Comparison of ENCODE assay signal across 1 cellular context in the genomic region with DNA sequence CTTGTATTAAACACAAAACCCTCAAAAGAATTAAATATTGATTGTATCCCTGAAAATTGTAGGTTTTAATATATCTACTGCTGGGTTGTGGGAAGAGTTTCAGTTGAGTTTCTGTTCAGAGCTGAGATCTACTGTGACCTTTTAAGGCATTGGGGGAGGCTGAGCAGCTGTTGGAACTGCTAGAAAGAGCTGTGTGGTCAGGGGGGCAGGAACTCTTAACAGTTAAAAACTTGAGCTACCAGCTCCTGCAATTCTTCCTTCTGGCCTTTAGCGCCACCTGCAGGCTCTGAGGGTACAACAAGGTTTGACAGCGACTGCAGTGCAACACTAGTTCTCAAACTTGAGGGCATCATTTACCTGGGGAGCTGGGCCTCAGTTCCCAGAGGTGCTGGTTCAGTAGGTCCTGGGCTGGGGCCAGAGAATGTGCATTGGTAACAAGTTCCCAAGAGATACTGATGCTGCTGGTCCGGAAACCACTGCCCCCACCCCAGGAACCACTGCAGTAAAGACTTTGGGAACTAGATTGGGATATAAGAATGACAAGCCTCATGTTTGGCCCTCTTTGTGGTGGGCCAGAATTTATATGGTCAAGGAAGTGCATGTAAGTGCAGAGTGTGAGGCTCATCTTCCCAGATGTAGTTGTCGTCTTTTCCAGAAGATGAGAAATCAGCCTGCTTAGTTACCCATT.
TF ChIP-seq lines count a peak whose summit lies in the region.

No MANE protein-coding gene starts in this region.

TF ChIP-seq in K562, 482 proteins besides CTCF, POLR2A, EP300 and RAD21 (continued from another document):
- TF ChIP-seq, protein P1, sequence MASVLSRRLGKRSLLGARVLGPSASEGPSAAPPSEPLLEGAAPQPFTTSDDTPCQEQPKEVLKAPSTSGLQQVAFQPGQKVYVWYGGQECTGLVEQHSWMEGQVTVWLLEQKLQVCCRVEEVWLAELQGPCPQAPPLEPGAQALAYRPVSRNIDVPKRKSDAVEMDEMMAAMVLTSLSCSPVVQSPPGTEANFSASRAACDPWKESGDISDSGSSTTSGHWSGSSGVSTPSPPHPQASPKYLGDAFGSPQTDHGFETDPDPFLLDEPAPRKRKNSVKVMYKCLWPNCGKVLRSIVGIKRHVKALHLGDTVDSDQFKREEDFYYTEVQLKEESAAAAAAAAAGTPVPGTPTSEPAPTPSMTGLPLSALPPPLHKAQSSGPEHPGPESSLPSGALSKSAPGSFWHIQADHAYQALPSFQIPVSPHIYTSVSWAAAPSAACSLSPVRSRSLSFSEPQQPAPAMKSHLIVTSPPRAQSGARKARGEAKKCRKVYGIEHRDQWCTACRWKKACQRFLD (CRISPR knock-in tag; IDR thresholded peaks at IDR 0.05) = 0 out of 2 replicates have a peak, but pooled peaks have one; percentile 37
- TF ChIP-seq, protein P2, sequence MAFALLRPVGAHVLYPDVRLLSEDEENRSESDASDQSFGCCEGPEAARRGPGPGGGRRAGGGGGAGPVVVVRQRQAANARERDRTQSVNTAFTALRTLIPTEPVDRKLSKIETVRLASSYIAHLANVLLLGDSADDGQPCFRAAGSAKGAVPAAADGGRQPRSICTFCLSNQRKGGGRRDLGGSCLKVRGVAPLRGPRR (CRISPR knock-in tag; IDR thresholded peaks at IDR 0.05) = no peak
- TF ChIP-seq SRF (CRISPR knock-in tag; IDR thresholded peaks at IDR 0.05) (peak; percentile 75 to 97; a peak in 3 of 4 replicates), STAT5A (IDR thresholded peaks at IDR 0.05; ENCODE audit: borderline replicate concordance, low read length) (no peak), RB1 (IDR thresholded peaks at IDR 0.05; ENCODE audit: low read depth) (peak; percentile 25; the same call in 1 of the 2 replicates), MYC (IDR thresholded peaks at IDR 0.05; ENCODE audit: low read depth, low read length) (0 out of 2 replicates have a peak, but pooled peaks have one; percentile 12), MYC (CRISPR knock-in tag; IDR thresholded peaks at IDR 0.05; ENCODE audit: borderline replicate concordance, low read depth) (no peak), SMC3 (conservative IDR thresholded peaks at IDR 0.05; ENCODE audit: insufficient read depth, low read depth, low read length) (peak; percentile 58), ZFP36 (IDR thresholded peaks at IDR 0.05; ENCODE audit: low read depth, low read length, partially characterized antibody) (peak; percentile 47), MAZ (CRISPR knock-in tag; conservative IDR thresholded peaks at IDR 0.05 in 1 of 2, IDR thresholded peaks at IDR 0.05 in 1 of 2) (peak in 1 of 2 experiments; percentile 38; a peak in 2 of 4 replicates), ZFPM2 (CRISPR knock-in tag; IDR thresholded peaks at IDR 0.05) (no peak), ZFX (CRISPR knock-in tag; IDR thresholded peaks at IDR 0.05) (no peak), ATF7 (IDR thresholded peaks at IDR 0.05) (peak; percentile 34; the same call in 1 of the 2 replicates), RBFOX2 (IDR thresholded peaks at IDR 0.05; ENCODE audit: low read depth, low read length) (0 out of 2 replicates have a peak, but pooled peaks have one; percentile 11), POLR2H (tag; IDR thresholded peaks at IDR 0.05; ENCODE audit: low read depth) (peak; percentile 25; the same call in 1 of the 2 replicates), CBFA2T3 (IDR thresholded peaks at IDR 0.05) (peak; percentile 38; the same call in 1 of the 2 replicates), MYBL2 (IDR thresholded peaks at IDR 0.05; ENCODE audit: low read depth) (peak; percentile 53), MYBL2 (CRISPR knock-in tag; IDR thresholded peaks at IDR 0.05; ENCODE audit: borderline replicate concordance) (no peak), GTF2E2 (tag; IDR thresholded peaks at IDR 0.05) (no peak), TBL1XR1 (IDR thresholded peaks at IDR 0.05; ENCODE audit: low read length in 2 of 2) (peak in 1 of 2 experiments; percentile 41; a peak in 1 of 4 replicates), TAF9B (IDR thresholded peaks at IDR 0.05; ENCODE audit: partially characterized antibody) (peak; percentile 22), BRD4 (IDR thresholded peaks at IDR 0.05) (peak; percentile 25; the same call in 1 of the 2 replicates), KHSRP (IDR thresholded peaks at IDR 0.05) (no peak), CXXC5 (CRISPR knock-in tag; IDR thresholded peaks at IDR 0.05) (no peak)
- TF ChIP-seq, protein P3, sequence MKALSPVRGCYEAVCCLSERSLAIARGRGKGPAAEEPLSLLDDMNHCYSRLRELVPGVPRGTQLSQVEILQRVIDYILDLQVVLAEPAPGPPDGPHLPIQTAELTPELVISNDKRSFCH (CRISPR knock-in tag; IDR thresholded peaks at IDR 0.05) = no peak
- TF ChIP-seq, protein P3 (tag; IDR thresholded peaks at IDR 0.05) = peak; percentile 95
- TF ChIP-seq, protein P4, sequence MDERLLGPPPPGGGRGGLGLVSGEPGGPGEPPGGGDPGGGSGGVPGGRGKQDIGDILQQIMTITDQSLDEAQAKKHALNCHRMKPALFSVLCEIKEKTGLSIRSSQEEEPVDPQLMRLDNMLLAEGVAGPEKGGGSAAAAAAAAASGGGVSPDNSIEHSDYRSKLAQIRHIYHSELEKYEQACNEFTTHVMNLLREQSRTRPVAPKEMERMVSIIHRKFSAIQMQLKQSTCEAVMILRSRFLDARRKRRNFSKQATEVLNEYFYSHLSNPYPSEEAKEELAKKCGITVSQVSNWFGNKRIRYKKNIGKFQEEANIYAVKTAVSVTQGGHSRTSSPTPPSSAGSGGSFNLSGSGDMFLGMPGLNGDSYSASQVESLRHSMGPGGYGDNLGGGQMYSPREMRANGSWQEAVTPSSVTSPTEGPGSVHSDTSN (CRISPR knock-in tag; IDR thresholded peaks at IDR 0.05; ENCODE audit: low read depth) = no peak
- TF ChIP-seq, protein P4 (tag; conservative IDR thresholded peaks at IDR 0.05; ENCODE audit: low read depth) = no peak
TF ChIP-seq in K562: peak in this region for 45.
